ENCODE assay signal across 1 cellular context in the genomic region with DNA sequence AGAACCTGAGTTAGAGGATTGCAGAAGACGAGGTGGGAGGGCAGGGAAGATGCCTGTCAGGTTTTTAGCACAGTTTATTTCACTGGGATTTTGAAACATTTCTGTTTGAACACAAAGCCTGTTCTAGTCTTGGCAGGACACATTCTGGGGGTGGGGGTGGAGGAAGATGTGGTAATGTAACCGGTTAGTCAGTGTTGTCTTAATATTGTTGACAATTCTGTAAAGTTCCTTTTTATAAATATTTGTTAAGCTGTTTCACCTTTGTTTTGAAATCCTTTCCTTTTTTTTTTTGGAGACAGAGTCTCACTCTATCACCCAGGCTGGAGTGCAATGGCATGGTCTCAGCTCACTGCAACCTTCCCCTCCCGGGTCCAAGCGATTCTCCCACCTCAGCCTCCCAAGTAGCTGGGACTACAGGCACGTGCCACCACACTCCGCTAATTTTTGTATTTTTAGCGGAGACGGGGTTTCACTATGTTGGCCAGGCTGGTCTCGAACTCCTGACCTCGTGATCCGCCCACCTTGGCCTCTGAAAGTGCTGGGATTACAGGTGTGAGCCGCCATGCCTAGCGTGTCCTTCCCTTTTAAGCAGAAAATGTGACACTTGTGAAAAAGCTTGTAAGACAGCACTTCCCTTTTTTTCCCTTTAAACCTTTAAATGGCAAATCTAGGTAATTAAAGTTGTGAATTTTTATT.
TF ChIP-seq lines count a peak whose summit lies in the region.

No MANE protein-coding gene starts in this region.

TF ChIP-seq in HepG2, 621 proteins besides CTCF, POLR2A, EP300 and RAD21 (continued from another document):
- TF ChIP-seq, protein P1, sequence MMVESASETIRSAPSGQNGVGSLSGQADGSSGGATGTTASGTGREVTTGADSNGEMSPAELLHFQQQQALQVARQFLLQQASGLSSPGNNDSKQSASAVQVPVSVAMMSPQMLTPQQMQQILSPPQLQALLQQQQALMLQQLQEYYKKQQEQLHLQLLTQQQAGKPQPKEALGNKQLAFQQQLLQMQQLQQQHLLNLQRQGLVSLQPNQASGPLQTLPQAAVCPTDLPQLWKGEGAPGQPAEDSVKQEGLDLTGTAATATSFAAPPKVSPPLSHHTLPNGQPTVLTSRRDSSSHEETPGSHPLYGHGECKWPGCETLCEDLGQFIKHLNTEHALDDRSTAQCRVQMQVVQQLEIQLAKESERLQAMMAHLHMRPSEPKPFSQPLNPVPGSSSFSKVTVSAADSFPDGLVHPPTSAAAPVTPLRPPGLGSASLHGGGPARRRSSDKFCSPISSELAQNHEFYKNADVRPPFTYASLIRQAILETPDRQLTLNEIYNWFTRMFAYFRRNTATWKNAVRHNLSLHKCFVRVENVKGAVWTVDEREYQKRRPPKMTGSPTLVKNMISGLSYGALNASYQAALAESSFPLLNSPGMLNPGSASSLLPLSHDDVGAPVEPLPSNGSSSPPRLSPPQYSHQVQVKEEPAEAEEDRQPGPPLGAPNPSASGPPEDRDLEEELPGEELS (CRISPR knock-in tag; IDR thresholded peaks at IDR 0.05): peak; percentile 75
- TF ChIP-seq REL (CRISPR knock-in tag; conservative IDR thresholded peaks at IDR 0.05) (0 out of 2 replicates have a peak, but pooled peaks have one; percentile 34), CHD2 (IDR thresholded peaks at IDR 0.05; ENCODE audit: low read depth, low read length) (no peak), TMF1 (CRISPR knock-in tag; IDR thresholded peaks at IDR 0.05; ENCODE audit: low read depth) (no peak), EEA1 (CRISPR knock-in tag; IDR thresholded peaks at IDR 0.05; ENCODE audit: borderline replicate concordance) (no peak), ZNF775 (CRISPR knock-in tag; IDR thresholded peaks at IDR 0.05; ENCODE audit: borderline replicate concordance) (no peak), U2AF1 (optimal IDR thresholded peaks at IDR 0.05; ENCODE audit: low read depth, low read length) (no peak), ZNF709 (CRISPR knock-in tag; IDR thresholded peaks at IDR 0.05) (0 out of 2 replicates have a peak, but pooled peaks have one; percentile 0), SRY (CRISPR knock-in tag; IDR thresholded peaks at IDR 0.05) (peak; percentile 40; the same call in 1 of the 2 replicates), MIER3 (CRISPR knock-in tag; IDR thresholded peaks at IDR 0.05; ENCODE audit: borderline replicate concordance) (peak; percentile 55; the same call in 1 of the 2 replicates), ELF1 (CRISPR knock-in tag; IDR thresholded peaks at IDR 0.05) (no peak), THAP11 (CRISPR knock-in tag; IDR thresholded peaks at IDR 0.05) (0 out of 2 replicates have a peak, but pooled peaks have one; percentile 37), HOXA3 (CRISPR knock-in tag; IDR thresholded peaks at IDR 0.05) (peak; percentile 13; the same call in 1 of the 2 replicates), ZNF549 (CRISPR knock-in tag; IDR thresholded peaks at IDR 0.05) (no peak), AHR (CRISPR knock-in tag; IDR thresholded peaks at IDR 0.05) (no peak), ZNF205 (CRISPR knock-in tag; IDR thresholded peaks at IDR 0.05) (peak; percentile 77; the same call in 1 of the 2 replicates), RFX3 (CRISPR knock-in tag; IDR thresholded peaks at IDR 0.05) (no peak), MIER2 (CRISPR knock-in tag; IDR thresholded peaks at IDR 0.05) (no peak), ZSCAN30 (CRISPR knock-in tag; IDR thresholded peaks at IDR 0.05) (no peak), POGZ (CRISPR knock-in tag; IDR thresholded peaks at IDR 0.05) (peak; percentile 79)
- TF ChIP-seq, protein P2, sequence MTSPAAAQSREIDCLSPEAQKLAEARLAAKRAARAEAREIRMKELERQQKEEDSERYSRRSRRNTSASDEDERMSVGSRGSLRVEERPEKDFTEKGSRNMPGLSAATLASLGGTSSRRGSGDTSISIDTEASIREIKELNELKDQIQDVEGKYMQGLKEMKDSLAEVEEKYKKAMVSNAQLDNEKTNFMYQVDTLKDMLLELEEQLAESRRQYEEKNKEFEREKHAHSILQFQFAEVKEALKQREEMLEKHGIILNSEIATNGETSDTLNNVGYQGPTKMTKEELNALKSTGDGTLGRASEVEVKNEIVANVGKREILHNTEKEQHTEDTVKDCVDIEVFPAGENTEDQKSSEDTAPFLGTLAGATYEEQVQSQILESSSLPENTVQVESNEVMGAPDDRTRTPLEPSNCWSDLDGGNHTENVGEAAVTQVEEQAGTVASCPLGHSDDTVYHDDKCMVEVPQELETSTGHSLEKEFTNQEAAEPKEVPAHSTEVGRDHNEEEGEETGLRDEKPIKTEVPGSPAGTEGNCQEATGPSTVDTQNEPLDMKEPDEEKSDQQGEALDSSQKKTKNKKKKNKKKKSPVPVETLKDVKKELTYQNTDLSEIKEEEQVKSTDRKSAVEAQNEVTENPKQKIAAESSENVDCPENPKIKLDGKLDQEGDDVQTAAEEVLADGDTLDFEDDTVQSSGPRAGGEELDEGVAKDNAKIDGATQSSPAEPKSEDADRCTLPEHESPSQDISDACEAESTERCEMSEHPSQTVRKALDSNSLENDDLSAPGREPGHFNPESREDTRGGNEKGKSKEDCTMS (CRISPR knock-in tag; conservative IDR thresholded peaks at IDR 0.05): no peak
- TF ChIP-seq, protein P3, sequence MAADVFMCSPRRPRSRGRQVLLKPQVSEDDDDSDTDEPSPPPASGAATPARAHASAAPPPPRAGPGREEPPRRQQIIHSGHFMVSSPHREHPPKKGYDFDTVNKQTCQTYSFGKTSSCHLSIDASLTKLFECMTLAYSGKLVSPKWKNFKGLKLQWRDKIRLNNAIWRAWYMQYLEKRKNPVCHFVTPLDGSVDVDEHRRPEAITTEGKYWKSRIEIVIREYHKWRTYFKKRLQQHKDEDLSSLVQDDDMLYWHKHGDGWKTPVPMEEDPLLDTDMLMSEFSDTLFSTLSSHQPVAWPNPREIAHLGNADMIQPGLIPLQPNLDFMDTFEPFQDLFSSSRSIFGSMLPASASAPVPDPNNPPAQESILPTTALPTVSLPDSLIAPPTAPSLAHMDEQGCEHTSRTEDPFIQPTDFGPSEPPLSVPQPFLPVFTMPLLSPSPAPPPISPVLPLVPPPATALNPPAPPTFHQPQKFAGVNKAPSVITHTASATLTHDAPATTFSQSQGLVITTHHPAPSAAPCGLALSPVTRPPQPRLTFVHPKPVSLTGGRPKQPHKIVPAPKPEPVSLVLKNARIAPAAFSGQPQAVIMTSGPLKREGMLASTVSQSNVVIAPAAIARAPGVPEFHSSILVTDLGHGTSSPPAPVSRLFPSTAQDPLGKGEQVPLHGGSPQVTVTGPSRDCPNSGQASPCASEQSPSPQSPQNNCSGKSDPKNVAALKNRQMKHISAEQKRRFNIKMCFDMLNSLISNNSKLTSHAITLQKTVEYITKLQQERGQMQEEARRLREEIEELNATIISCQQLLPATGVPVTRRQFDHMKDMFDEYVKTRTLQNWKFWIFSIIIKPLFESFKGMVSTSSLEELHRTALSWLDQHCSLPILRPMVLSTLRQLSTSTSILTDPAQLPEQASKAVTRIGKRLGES (CRISPR knock-in tag; IDR thresholded peaks at IDR 0.05; ENCODE audit: borderline replicate concordance): no peak
- TF ChIP-seq, protein P4, sequence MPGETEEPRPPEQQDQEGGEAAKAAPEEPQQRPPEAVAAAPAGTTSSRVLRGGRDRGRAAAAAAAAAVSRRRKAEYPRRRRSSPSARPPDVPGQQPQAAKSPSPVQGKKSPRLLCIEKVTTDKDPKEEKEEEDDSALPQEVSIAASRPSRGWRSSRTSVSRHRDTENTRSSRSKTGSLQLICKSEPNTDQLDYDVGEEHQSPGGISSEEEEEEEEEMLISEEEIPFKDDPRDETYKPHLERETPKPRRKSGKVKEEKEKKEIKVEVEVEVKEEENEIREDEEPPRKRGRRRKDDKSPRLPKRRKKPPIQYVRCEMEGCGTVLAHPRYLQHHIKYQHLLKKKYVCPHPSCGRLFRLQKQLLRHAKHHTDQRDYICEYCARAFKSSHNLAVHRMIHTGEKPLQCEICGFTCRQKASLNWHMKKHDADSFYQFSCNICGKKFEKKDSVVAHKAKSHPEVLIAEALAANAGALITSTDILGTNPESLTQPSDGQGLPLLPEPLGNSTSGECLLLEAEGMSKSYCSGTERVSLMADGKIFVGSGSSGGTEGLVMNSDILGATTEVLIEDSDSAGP (CRISPR knock-in tag; IDR thresholded peaks at IDR 0.05; ENCODE audit: borderline replicate concordance): no peak
- TF ChIP-seq, protein P5, sequence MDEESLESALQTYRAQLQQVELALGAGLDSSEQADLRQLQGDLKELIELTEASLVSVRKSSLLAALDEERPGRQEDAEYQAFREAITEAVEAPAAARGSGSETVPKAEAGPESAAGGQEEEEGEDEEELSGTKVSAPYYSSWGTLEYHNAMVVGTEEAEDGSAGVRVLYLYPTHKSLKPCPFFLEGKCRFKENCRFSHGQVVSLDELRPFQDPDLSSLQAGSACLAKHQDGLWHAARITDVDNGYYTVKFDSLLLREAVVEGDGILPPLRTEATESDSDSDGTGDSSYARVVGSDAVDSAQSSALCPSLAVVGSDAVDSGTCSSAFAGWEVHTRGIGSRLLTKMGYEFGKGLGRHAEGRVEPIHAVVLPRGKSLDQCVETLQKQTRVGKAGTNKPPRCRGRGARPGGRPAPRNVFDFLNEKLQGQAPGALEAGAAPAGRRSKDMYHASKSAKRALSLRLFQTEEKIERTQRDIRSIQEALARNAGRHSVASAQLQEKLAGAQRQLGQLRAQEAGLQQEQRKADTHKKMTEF (CRISPR knock-in tag; IDR thresholded peaks at IDR 0.05): peak; percentile 67
- TF ChIP-seq, protein P6, sequence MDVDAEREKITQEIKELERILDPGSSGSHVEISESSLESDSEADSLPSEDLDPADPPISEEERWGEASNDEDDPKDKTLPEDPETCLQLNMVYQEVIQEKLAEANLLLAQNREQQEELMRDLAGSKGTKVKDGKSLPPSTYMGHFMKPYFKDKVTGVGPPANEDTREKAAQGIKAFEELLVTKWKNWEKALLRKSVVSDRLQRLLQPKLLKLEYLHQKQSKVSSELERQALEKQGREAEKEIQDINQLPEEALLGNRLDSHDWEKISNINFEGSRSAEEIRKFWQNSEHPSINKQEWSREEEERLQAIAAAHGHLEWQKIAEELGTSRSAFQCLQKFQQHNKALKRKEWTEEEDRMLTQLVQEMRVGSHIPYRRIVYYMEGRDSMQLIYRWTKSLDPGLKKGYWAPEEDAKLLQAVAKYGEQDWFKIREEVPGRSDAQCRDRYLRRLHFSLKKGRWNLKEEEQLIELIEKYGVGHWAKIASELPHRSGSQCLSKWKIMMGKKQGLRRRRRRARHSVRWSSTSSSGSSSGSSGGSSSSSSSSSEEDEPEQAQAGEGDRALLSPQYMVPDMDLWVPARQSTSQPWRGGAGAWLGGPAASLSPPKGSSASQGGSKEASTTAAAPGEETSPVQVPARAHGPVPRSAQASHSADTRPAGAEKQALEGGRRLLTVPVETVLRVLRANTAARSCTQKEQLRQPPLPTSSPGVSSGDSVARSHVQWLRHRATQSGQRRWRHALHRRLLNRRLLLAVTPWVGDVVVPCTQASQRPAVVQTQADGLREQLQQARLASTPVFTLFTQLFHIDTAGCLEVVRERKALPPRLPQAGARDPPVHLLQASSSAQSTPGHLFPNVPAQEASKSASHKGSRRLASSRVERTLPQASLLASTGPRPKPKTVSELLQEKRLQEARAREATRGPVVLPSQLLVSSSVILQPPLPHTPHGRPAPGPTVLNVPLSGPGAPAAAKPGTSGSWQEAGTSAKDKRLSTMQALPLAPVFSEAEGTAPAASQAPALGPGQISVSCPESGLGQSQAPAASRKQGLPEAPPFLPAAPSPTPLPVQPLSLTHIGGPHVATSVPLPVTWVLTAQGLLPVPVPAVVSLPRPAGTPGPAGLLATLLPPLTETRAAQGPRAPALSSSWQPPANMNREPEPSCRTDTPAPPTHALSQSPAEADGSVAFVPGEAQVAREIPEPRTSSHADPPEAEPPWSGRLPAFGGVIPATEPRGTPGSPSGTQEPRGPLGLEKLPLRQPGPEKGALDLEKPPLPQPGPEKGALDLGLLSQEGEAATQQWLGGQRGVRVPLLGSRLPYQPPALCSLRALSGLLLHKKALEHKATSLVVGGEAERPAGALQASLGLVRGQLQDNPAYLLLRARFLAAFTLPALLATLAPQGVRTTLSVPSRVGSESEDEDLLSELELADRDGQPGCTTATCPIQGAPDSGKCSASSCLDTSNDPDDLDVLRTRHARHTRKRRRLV (CRISPR knock-in tag; IDR thresholded peaks at IDR 0.05): 0 out of 2 replicates have a peak, but pooled peaks have one; percentile 7
- TF ChIP-seq, protein P7, sequence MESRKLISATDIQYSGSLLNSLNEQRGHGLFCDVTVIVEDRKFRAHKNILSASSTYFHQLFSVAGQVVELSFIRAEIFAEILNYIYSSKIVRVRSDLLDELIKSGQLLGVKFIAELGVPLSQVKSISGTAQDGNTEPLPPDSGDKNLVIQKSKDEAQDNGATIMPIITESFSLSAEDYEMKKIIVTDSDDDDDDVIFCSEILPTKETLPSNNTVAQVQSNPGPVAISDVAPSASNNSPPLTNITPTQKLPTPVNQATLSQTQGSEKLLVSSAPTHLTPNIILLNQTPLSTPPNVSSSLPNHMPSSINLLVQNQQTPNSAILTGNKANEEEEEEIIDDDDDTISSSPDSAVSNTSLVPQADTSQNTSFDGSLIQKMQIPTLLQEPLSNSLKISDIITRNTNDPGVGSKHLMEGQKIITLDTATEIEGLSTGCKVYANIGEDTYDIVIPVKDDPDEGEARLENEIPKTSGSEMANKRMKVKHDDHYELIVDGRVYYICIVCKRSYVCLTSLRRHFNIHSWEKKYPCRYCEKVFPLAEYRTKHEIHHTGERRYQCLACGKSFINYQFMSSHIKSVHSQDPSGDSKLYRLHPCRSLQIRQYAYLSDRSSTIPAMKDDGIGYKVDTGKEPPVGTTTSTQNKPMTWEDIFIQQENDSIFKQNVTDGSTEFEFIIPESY (CRISPR knock-in tag; IDR thresholded peaks at IDR 0.05): peak; percentile 97
TF ChIP-seq in HepG2: peak in this region for 81.
